In the genomic region with DNA sequence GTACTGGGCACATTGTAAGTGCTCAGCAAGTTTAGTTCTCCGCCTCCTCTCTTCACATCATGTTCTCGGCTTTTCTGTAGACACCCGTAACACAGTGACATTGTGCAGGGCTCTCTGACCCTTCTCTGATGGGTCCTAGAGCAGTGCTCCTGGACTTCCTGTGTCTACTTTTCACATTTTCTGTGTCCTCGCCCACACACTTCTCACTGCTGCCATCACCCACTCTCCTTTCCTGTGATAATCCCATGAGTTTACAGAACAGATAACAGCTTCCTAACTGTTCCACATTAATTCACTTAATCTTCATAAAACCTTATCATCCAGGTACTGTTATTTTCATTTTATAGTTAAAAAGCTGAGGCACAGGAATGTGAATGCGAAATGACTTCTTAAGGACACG, we compare ENCODE assay signal across 9 cellular contexts. TPM values are rescaled to one million over a fixed set of nuclear protein-coding genes. Genes with fewer than 3 reads are reported as not detected.
"Had no signal": no experiment of that assay in that cellular context is flagged by ENCODE, and none has a peak within 500 bp of the region (broad histone marks: within the 10 kb centered on the region; RNA-seq: fewer than 3 reads in every experiment).

No MANE protein-coding gene starts in this region.

- H3K4me3 ChIP-seq: GM23338 had no signal

- H3K27ac Mint-ChIP-seq: GM23338, H9, HFFc6, IgD-negative memory B cell had no signal

- H3K27ac ChIP-seq: HL-60 had no signal

- H3K4me1 Mint-ChIP-seq: GM23338, H9 had no signal

- ATAC-seq: GM23338, HepG2 had no signal

- DNase-seq: H9, HCEC 1CT, HFFc6 had no signal

- H3K4me3 Mint-ChIP-seq: GM23338, H9, HFFc6, IgD-negative memory B cell had no signal

- H3K9me3 Mint-ChIP-seq: GM23338, H9, HFFc6 had no signal

RNA-seq across cellular contexts. Expression of a gene that starts 13.2 kb away (rescaled TPM):
- total RNA-seq: H1, HepG2, HT1080 had no signal
